Comparison of ENCODE assay signal across 8 cellular contexts in the genomic region with DNA sequence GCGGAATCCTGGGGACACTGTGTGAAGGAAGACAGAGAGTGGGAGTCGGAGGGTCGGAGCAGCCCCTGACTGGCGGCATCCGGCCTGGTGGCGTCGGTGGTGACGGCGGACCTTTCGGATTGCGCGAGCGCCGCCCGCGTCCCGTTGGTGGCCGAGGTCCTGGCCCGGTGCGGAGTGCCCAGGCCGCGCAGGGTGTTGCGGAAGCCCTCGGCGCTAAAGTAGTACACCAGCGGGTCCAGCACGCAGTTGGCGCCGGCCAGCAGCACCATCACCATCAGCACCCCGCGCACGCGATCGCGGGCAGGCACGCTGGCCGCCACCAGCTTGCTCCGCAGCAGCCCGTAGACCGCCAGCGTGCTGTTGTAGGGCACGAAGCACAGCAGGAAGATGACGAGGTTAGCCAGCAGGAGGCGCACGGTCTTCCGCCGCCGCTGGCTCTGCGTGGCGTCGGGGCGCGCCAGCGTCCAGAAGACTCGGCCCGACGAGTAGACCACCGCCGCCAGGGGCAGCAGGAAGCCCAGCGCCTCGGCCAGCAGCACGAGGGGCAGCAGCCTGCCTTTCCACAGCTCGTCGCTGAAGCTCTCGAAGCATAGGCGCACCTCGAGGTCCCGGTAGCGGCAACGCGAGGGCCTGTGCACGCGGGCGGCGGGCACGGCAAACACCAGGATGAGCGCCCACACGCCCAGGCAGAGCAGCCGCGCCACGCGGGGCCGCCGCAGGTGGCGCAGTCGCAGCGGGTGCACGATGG. TPM values are rescaled to one million over a fixed set of nuclear protein-coding genes. Genes with fewer than 3 reads are reported as not detected.
DNase-seq lines count a peak whose midpoint lies in the region; ATAC-seq and TF ChIP-seq lines count a peak whose summit lies in the region.

No MANE protein-coding gene starts in this region.

- no peaks in the 10 kb centered on the region for H3K36me3 Mint-ChIP-seq in activated naive CD4-positive, alpha-beta T cell treated with anti-CD3 and anti-CD28 coated beads for 36 hours (ENCODE audit: low read depth)

- TF ChIP-seq CTCF in GM13977 (IDR thresholded peaks at IDR 0.05; ENCODE audit: extremely low read depth, insufficient read depth, missing control alignments) (peak; percentile 51), gastrocnemius medialis (IDR thresholded peaks at IDR 0.05 in 4 of 5, conservative IDR thresholded peaks at IDR 0.05 in 1 of 5) (peak in 4 of 5 experiments; percentile 28 to 36 (median 32))

- no peaks in the 10 kb centered on the region for H3K27me3 Mint-ChIP-seq in activated naive CD4-positive, alpha-beta T cell treated with anti-CD3 and anti-CD28 coated beads for 36 hours (ENCODE audit: low read depth)

- no peak for TF ChIP-seq POLR2A in gastrocnemius medialis (IDR thresholded peaks at IDR 0.05)

- peaks cover 0 to 11% (median 11%) of the 10 kb centered on the region in 3 donors for H3K27me3 ChIP-seq in gastrocnemius medialis

- peak overlapping the region; percentile 30 for H3K4me3 Mint-ChIP-seq in activated naive CD4-positive, alpha-beta T cell treated with anti-CD3 and anti-CD28 coated beads for 36 hours

- no peaks in the 10 kb centered on the region for H3K36me3 ChIP-seq in gastrocnemius medialis

- no peaks in the 10 kb centered on the region for H3K9me3 Mint-ChIP-seq in activated naive CD4-positive, alpha-beta T cell treated with anti-CD3 and anti-CD28 coated beads for 36 hours

- in situ Hi-C loops in GM13977 (cut with MboI; ENCODE audit: low pct_unique_long_range_greater_than_20kb, low sequenced_read_pairs, unreplicated experiment) (no loop called here), gastrocnemius medialis (cut with MboI; ENCODE audit: low sequenced_read_pairs in 4 of 4) (no loop called here)

- H3K9me3 ChIP-seq in gastrocnemius medialis = no peaks in the 10 kb centered on the region

- H3K27ac Mint-ChIP-seq in activated naive CD4-positive, alpha-beta T cell treated with anti-CD3 and anti-CD28 coated beads for 36 hours = no peak overlapping the region

- H3K4me1 Mint-ChIP-seq in activated naive CD4-positive, alpha-beta T cell treated with anti-CD3 and anti-CD28 coated beads for 36 hours (ENCODE audit: low read depth) = peaks cover 8% of the 10 kb centered on the region

- ATAC-seq in left cardiac atrium = peak; percentile 56 to 65
- no peak for ATAC-seq in gastrocnemius medialis
- no peak for ATAC-seq in GM18909 (IDR thresholded peaks at IDR 0.05; ENCODE audit: poor library complexity, unreplicated experiment)
- ATAC-seq in HG03095 (IDR thresholded peaks at IDR 0.05; ENCODE audit: unreplicated experiment) = no peak

- intact Hi-C loops in activated naive CD4-positive, alpha-beta T cell treated with anti-CD3 and anti-CD28 coated beads for 36 hours (cut with micrococcal nuclease) = no loop called here
- intact Hi-C loops in left cardiac atrium (cut with DNase I) = no loop called here
- intact Hi-C loops in gastrocnemius medialis (cut with DNase I; ENCODE audit: low total_unique reads) = no loop called here

- peak overlapping the region in 2 of 4 donors; percentile 15 to 31 for H3K4me3 ChIP-seq in gastrocnemius medialis

- DNase-seq in GM13977 (ENCODE audit: low spot score) (peak; percentile 76), left cardiac atrium (peak; percentile 69), gastrocnemius medialis (no peak), NCI-H2227 (lab: John Stamatoyannopoulos, UW; ENCODE audit: unreplicated experiment) (no peak), NCI-H526 treated with DMSO at 0.1 percent for 48 hours (lab: John Stamatoyannopoulos, UW) (no peak)
- peak; percentile 67 for DNase-seq in activated naive CD4-positive, alpha-beta T cell treated with anti-CD3 and anti-CD28 coated beads for 36 hours

- CTCF ChIA-PET in activated naive CD4-positive, alpha-beta T cell treated with anti-CD3 and anti-CD28 coated beads for 36 hours (lab: Charles Lee) = interaction anchor here (0.5 to 6.2 kb wide), 25 partner anchors 8 to 213 kb away, joined by 3 to 30 read pairs (median 4); partner anchors contain the start of genes CD4, LPAR5, MLF2 and ZNF384

- no peak overlapping the region for H3K27ac ChIP-seq in gastrocnemius medialis

- H3K4me1 ChIP-seq in gastrocnemius medialis = no peaks in the 10 kb centered on the region

RNA-seq across cellular contexts. Expression of gene CHD4, which starts 13.1 kb away (rescaled TPM):
- 100 to 1,000 TPM; 232 to 245 TPM for total RNA-seq in activated naive CD4-positive, alpha-beta T cell treated with anti-CD3 and anti-CD28 coated beads for 36 hours
- total RNA-seq in left cardiac atrium = 100 to 1,000 TPM; 117 to 151 TPM
- total RNA-seq in gastrocnemius medialis = 100 to 1,000 TPM; 128 to 173 (median 148) TPM

RNA-seq across cellular contexts. Expression of gene LPAR5, which starts 15.4 kb away (rescaled TPM):
- 1 to 10 TPM; 1.7 to 2.2 TPM for total RNA-seq in activated naive CD4-positive, alpha-beta T cell treated with anti-CD3 and anti-CD28 coated beads for 36 hours
- 1 to 10 TPM; 1.8 to 2.9 TPM for total RNA-seq in left cardiac atrium
- under 1 TPM; 0.17 to 0.75 (median 0.47) TPM for total RNA-seq in gastrocnemius medialis

RNA-seq across cellular contexts. Expression of gene ACRBP, which starts 26.9 kb away (rescaled TPM):
- 1 to 10 TPM; 2.3 to 2.4 TPM for total RNA-seq in activated naive CD4-positive, alpha-beta T cell treated with anti-CD3 and anti-CD28 coated beads for 36 hours
- total RNA-seq in left cardiac atrium = under 1 TPM; 0.60 to 0.88 TPM
- under 1 TPM in 3 of 4 donors, not detected in 1; 0.27 to 0.71 (median 0.65) TPM for total RNA-seq in gastrocnemius medialis

RNA-seq across cellular contexts. Expression of gene ING4, which starts 42.6 kb away (rescaled TPM):
- total RNA-seq in activated naive CD4-positive, alpha-beta T cell treated with anti-CD3 and anti-CD28 coated beads for 36 hours = 10 to 100 TPM; 17.3 to 17.8 TPM
- total RNA-seq in left cardiac atrium (10 to 100 TPM; 16.8 to 28.5 TPM), gastrocnemius medialis (10 to 100 TPM; 12.8 to 28.9 (median 19.7) TPM)

RNA-seq across cellular contexts. Expression of gene NOP2, which starts 52.2 kb away (rescaled TPM):
- total RNA-seq in activated naive CD4-positive, alpha-beta T cell treated with anti-CD3 and anti-CD28 coated beads for 36 hours = 10 to 100 TPM; 61.3 to 62.9 TPM
- total RNA-seq in left cardiac atrium = 10 to 100 TPM; 16.0 to 30.5 TPM
- total RNA-seq in gastrocnemius medialis = 10 to 100 TPM; 25.7 to 63.3 (median 45.3) TPM

Comparison
In these comparisons a context has a peak if more than half of its experiments do, and no peak if none do; other contexts are left out.
1. DNase-seq: peak in GM13977 (single experiment), activated naive CD4-positive, alpha-beta T cell treated with anti-CD3 and anti-CD28 coated beads for 36 hours (single experiment) and left cardiac atrium (single experiment); none in gastrocnemius medialis (0 of 2), NCI-H2227 (single experiment) and NCI-H526 treated with DMSO at 0.1 percent for 48 hours (single experiment).
2. ATAC-seq: peak in left cardiac atrium (2 of 2); none in gastrocnemius medialis (0 of 2), GM18909 (single experiment) and HG03095 (single experiment).